Comparison of ENCODE assay signal across 25 cellular contexts in genomic region chr6:140025171-140025570, GRCh38.
"Had no signal": no experiment of that assay in that cellular context is flagged by ENCODE, and none has a peak within 500 bp of the region (broad histone marks: within the 10 kb centered on the region; RNA-seq: fewer than 3 reads in every experiment).

No MANE protein-coding gene starts in this region.

- H3K27me3 ChIP-seq: neural progenitor cell, ovary, right lobe of liver, sigmoid colon, stomach, thyroid gland, tibial nerve, upper lobe of left lung, uterus had no signal

- DNase-seq: natural killer cell; occipital lobe; ovary; posterior cingulate gyrus; psoas muscle; right cardiac atrium; right lobe of liver; sigmoid colon; small intestine; stimulated activated CD4-positive, alpha-beta T cell treated with anti-CD3 and anti-CD28 coated beads, Interleukin-15, amount 100 ng/mL, for 24 hours; stimulated activated CD4-positive, alpha-beta T cell treated with anti-CD3 and anti-CD28 coated beads, Interleukin-2, amount 100 ng/mL, for 24 hours; stimulated activated CD4-positive, alpha-beta T cell treated with anti-CD3 and anti-CD28 coated beads, Interleukin-2, amount 100 ng/mL, for 48 hours; stimulated activated CD4-positive, alpha-beta T cell treated with anti-CD3 and anti-CD28 coated beads, Interleukin-4, amount 100 ng/mL, for 24 hours; stimulated activated naive B cell treated with anti-CD40 and anti-IgM and Interleukin-4, amounts not matched to agents 10 μg/mL and 1 μg/mL and 100 μg/mL, for 72 hours; stimulated activated naive CD4-positive, alpha-beta T cell treated with Interleukin-2 at 50 U/mL for 16 hours; stomach; thyroid gland; trophoblast cell; upper lobe of left lung; uterus had no signal

- ATAC-seq: natural killer cell; psoas muscle; right cardiac atrium; right lobe of liver; stimulated activated effector memory CD8-positive, alpha-beta T cell treated with anti-CD3 and anti-CD28 coated beads, Interleukin-12 subunit alpha, Interleukin-12 subunit beta, amount 100 ng/mL, for 72 hours; stimulated activated naive B cell treated with anti-CD40 and anti-IgM and Interleukin-4, amounts not matched to agents 10 μg/mL and 1 μg/mL and 100 μg/mL, for 72 hours had no signal

- H3K9ac ChIP-seq: neural progenitor cell, parathyroid adenoma had no signal

- H3K4me2 ChIP-seq: neural progenitor cell had no signal

- H3K9me3 ChIP-seq: ovary, right lobe of liver, thyroid gland, uterus had no signal

- H3K79me2 ChIP-seq: parathyroid adenoma had no signal

- H3K27ac ChIP-seq: neural progenitor cell, ovary, parathyroid adenoma, psoas muscle, right lobe of liver, sigmoid colon, stomach, thoracic aorta, thyroid gland, tibial nerve, upper lobe of left lung, uterus had no signal

- H2AFZ ChIP-seq: neural progenitor cell, parathyroid adenoma had no signal

- H3K4me3 ChIP-seq: neural progenitor cell, ovary, psoas muscle, right lobe of liver, sigmoid colon, stomach, thoracic aorta, thyroid gland, tibial nerve, upper lobe of left lung, uterus had no signal

- H3K4me1 ChIP-seq: parathyroid adenoma, psoas muscle, right lobe of liver, stomach, thyroid gland, tibial nerve, upper lobe of left lung, uterus had no signal

- H3K36me3 ChIP-seq: neural progenitor cell, ovary, right lobe of liver, sigmoid colon, stomach, thoracic aorta, thyroid gland, tibial nerve, upper lobe of left lung, uterus had no signal
